ENCODE assay signal across 14 cellular contexts in genomic region chr2:44708646-44709000, GRCh38.
DNase-seq lines count a peak whose midpoint lies in the region; ATAC-seq, FAIRE-seq and TF ChIP-seq lines count a peak whose summit lies in the region.
"Had no signal": no experiment of that assay in that cellular context is flagged by ENCODE, and none has a peak within 500 bp of the region (broad histone marks: within the 10 kb centered on the region; RNA-seq: fewer than 3 reads in every experiment).

No MANE protein-coding gene starts in this region.

- no peak overlapping the region for H3K9ac ChIP-seq in keratinocyte (ENCODE audit: control insufficient read depth, extremely low read depth, insufficient read depth, low read length)

- ATAC-seq in activated CD8-positive, alpha-beta memory T cell treated with anti-CD3 and anti-CD28 coated beads, Interleukin-2, amount 10 ng/mL, durations not matched to agents 7 days and 5 days: no peak
- ATAC-seq: left lobe of liver, psoas muscle had no signal

- H3K4me3 Mint-ChIP-seq in CD14-positive monocyte: peak overlapping the region; percentile 39 to 83
- no peak overlapping the region for H3K4me3 Mint-ChIP-seq in CD4-positive, alpha-beta memory T cell
- H3K4me3 Mint-ChIP-seq in activated CD8-positive, alpha-beta memory T cell treated with anti-CD3 and anti-CD28 coated beads, Interleukin-2, amount 10 ng/mL, durations not matched to agents 7 days and 5 days: no peak overlapping the region
- H3K4me3 Mint-ChIP-seq: T-helper 2 cell treated with Interferon-gamma antibody and Interleukin-4, amounts not matched to agents 5 μg/mL and 100 μg/mL, for 36 hours had no signal

- H3K27ac ChIP-seq in RWPE1: no peak overlapping the region
- no peak overlapping the region for H3K27ac ChIP-seq in keratinocyte (ENCODE audit: control insufficient read depth, insufficient read depth, low read length)
- H3K27ac ChIP-seq in CD4-positive, alpha-beta memory T cell (ENCODE audit: low read depth, low read length): no peak overlapping the region
- H3K27ac ChIP-seq: psoas muscle had no signal

- H3K79me2 ChIP-seq in keratinocyte (ENCODE audit: control insufficient read depth, insufficient read depth, low read length): no peaks in the 10 kb centered on the region

- H3K27me3 ChIP-seq in keratinocyte (ENCODE audit: control insufficient read depth, extremely low read depth, insufficient read depth, low read length): no peaks in the 10 kb centered on the region
- H3K27me3 ChIP-seq in CD4-positive, alpha-beta memory T cell (ENCODE audit: insufficient read depth, low read length): no peaks in the 10 kb centered on the region

- peaks cover 0 to under 1% (median 0%) of the 10 kb centered on the region in 3 donors for H3K27me3 Mint-ChIP-seq in CD14-positive monocyte (ENCODE audit: low read depth in 3 of 3)
- no peaks in the 10 kb centered on the region for H3K27me3 Mint-ChIP-seq in CD4-positive, alpha-beta memory T cell
- H3K27me3 Mint-ChIP-seq in activated CD8-positive, alpha-beta memory T cell treated with anti-CD3 and anti-CD28 coated beads, Interleukin-2, amount 10 ng/mL, durations not matched to agents 7 days and 5 days: no peaks in the 10 kb centered on the region

- TF ChIP-seq CTCF in CD14-positive monocyte (IDR thresholded peaks at IDR 0.05): no peak
- no peak for TF ChIP-seq CTCF in RWPE1 (conservative IDR thresholded peaks at IDR 0.05; ENCODE audit: low read depth)
- TF ChIP-seq CTCF in keratinocyte (optimal IDR thresholded peaks at IDR 0.05 in 1 of 3, IDR thresholded peaks at IDR 0.05 in 1 of 3, conservative IDR thresholded peaks at IDR 0.05 in 1 of 3; ENCODE audit: extremely low read depth in 1 of 3, insufficient read depth in 2 of 3, low read length in 3 of 3): no peak

- no peaks in the 10 kb centered on the region for H3K36me3 ChIP-seq in keratinocyte (ENCODE audit: control insufficient read depth in 2 of 2, extremely low read depth in 1 of 2, insufficient read depth in 2 of 2, low read length in 2 of 2)
- no peaks in the 10 kb centered on the region for H3K36me3 ChIP-seq in CD4-positive, alpha-beta memory T cell (ENCODE audit: insufficient read depth, low read length)

- H3K4me2 ChIP-seq in keratinocyte (ENCODE audit: control insufficient read depth, extremely low read depth, insufficient read depth, low read depth, low read length): peak overlapping the region; percentile 3

- no peak overlapping the region for H3K4me3 ChIP-seq in keratinocyte (ENCODE audit: control insufficient read depth in 2 of 3, extremely low read depth in 1 of 3, insufficient read depth in 2 of 3, low read depth in 1 of 3, low read length in 3 of 3)
- H3K4me3 ChIP-seq in CD4-positive, alpha-beta memory T cell (ENCODE audit: low read length in 2 of 2): no peak overlapping the region
- H3K4me3 ChIP-seq: psoas muscle had no signal

- dilution Hi-C loops in keratinocyte (cut with MboI; ENCODE audit: extremely low pct_ligation_motif_present, low sequenced_read_pairs): no loop called here

- H3K4me1 Mint-ChIP-seq in CD14-positive monocyte: peaks cover 22% of the 10 kb centered on the region
- peaks cover 3 to 8% (median 5%) of the 10 kb centered on the region in 4 donors for H3K4me1 Mint-ChIP-seq in CD4-positive, alpha-beta memory T cell
- H3K4me1 Mint-ChIP-seq in activated CD8-positive, alpha-beta memory T cell treated with anti-CD3 and anti-CD28 coated beads, Interleukin-2, amount 10 ng/mL, durations not matched to agents 7 days and 5 days: peaks cover 4% of the 10 kb centered on the region

- no peak overlapping the region for H2AFZ ChIP-seq in keratinocyte (ENCODE audit: control insufficient read depth, low read length)

- CTCF ChIA-PET in RWPE1 (lab: Yijun Ruan, JAX): interaction anchor here (0.6 to 0.8 kb wide), 3 partner anchors 14 to 831 kb away, joined by 4 to 7 read pairs (median 4); no protein-coding TSS in a partner anchor
- CTCF ChIA-PET in CD4-positive, alpha-beta memory T cell (lab: Charles Lee; ENCODE audit: partially characterized antibody): interaction anchor here (1.0 kb wide), 1 partner anchor 9 kb away, joined by 3 read pairs; no protein-coding TSS in a partner anchor
- CTCF ChIA-PET in activated CD8-positive, alpha-beta memory T cell treated with anti-CD3 and anti-CD28 coated beads, Interleukin-2, amount 10 ng/mL, durations not matched to agents 7 days and 5 days (lab: Charles Lee): interaction anchor here (0.7 to 1.6 kb wide), 2 partner anchors 96 to 229 kb away, joined by 3 to 4 read pairs; no protein-coding TSS in a partner anchor

- POLR2A ChIA-PET in RWPE1 (lab: Yijun Ruan, JAX; ENCODE audit: low non-redundant PET): no interaction called here
- POLR2A ChIA-PET in CD4-positive, alpha-beta memory T cell (lab: Charles Lee; ENCODE audit: partially characterized antibody): no interaction called here

- H3K9me3 ChIP-seq in keratinocyte (ENCODE audit: control insufficient read depth, low read depth, low read length): no peaks in the 10 kb centered on the region
- H3K9me3 ChIP-seq in CD4-positive, alpha-beta memory T cell (ENCODE audit: control insufficient read depth in 1 of 2, low read length in 2 of 2): no peaks in the 10 kb centered on the region
- H3K9me3 ChIP-seq: psoas muscle had no signal

- H3K9me1 ChIP-seq in keratinocyte (ENCODE audit: control insufficient read depth, extremely low read depth, insufficient read depth, low read length): no peaks in the 10 kb centered on the region

- peak overlapping the region in 5 of 7 donors; percentile 6 to 70 (median 68) for H3K27ac Mint-ChIP-seq in CD14-positive monocyte
- peak overlapping the region in 2 of 7 donors; percentile 18 to 44 for H3K27ac Mint-ChIP-seq in CD4-positive, alpha-beta memory T cell
- no peak overlapping the region for H3K27ac Mint-ChIP-seq in activated CD8-positive, alpha-beta memory T cell treated with anti-CD3 and anti-CD28 coated beads, Interleukin-2, amount 10 ng/mL, durations not matched to agents 7 days and 5 days
- H3K27ac Mint-ChIP-seq: T-helper 2 cell treated with Interferon-gamma antibody and Interleukin-4, amounts not matched to agents 5 μg/mL and 100 μg/mL, for 36 hours had no signal

- no peak for DNase-seq in CD14-positive monocyte (ENCODE audit: low spot score)
- DNase-seq in HPDE6-E6E7 (ENCODE audit: extremely low spot score): peak; percentile 15
- DNase-seq in RWPE1 (ENCODE audit: low spot score): peak; percentile 27
- no peak for DNase-seq in keratinocyte (ENCODE audit: low read depth, low spot score)
- DNase-seq in CD4-positive, alpha-beta memory T cell: no peak
- DNase-seq in GM19238 (ENCODE audit: insufficient read length, low spot score): no peak
- DNase-seq in activated CD8-positive, alpha-beta memory T cell treated with anti-CD3 and anti-CD28 coated beads, Interleukin-2, amount 10 ng/mL, durations not matched to agents 7 days and 5 days: no peak
- DNase-seq in putamen (ENCODE audit: low spot score): no peak
- DNase-seq: activated CD4-positive, alpha-beta T cell treated with anti-CD3 and anti-CD28 coated beads for 48 hours; activated naive CD4-positive, alpha-beta T cell treated with anti-CD3 and anti-CD28 coated beads, Interleukin-2, amount 50 U/mL, for 16 hours; effector CD4-positive, alpha-beta T cell; psoas muscle had no signal

- peaks cover 0 to 7% of the 10 kb centered on the region in 2 donors for H3K36me3 Mint-ChIP-seq in CD14-positive monocyte
- H3K36me3 Mint-ChIP-seq in CD4-positive, alpha-beta memory T cell: peaks cover 3 to 19% of the 10 kb centered on the region in 2 donors
- H3K36me3 Mint-ChIP-seq in activated CD8-positive, alpha-beta memory T cell treated with anti-CD3 and anti-CD28 coated beads, Interleukin-2, amount 10 ng/mL, durations not matched to agents 7 days and 5 days: no peaks in the 10 kb centered on the region

- FAIRE-seq in keratinocyte (lab: Jason Lieb, UNC): no peak

- peaks cover 8% of the 10 kb centered on the region for H3K4me1 ChIP-seq in keratinocyte (ENCODE audit: control insufficient read depth, extremely low read depth, insufficient read depth, low read length)
- no peaks in the 10 kb centered on the region for H3K4me1 ChIP-seq in CD4-positive, alpha-beta memory T cell (ENCODE audit: insufficient read depth, low read length)
- H3K4me1 ChIP-seq: psoas muscle had no signal

- intact Hi-C loops in CD14-positive monocyte (cut with micrococcal nuclease): no loop called here
- intact Hi-C loops in CD4-positive, alpha-beta memory T cell (cut with micrococcal nuclease): no loop called here

- H4K20me1 ChIP-seq in keratinocyte (ENCODE audit: control insufficient read depth, extremely low read depth, insufficient read depth, low read length): no peaks in the 10 kb centered on the region

- peaks cover 0 to 4% (median 0%) of the 10 kb centered on the region in 7 donors for H3K9me3 Mint-ChIP-seq in CD14-positive monocyte
- H3K9me3 Mint-ChIP-seq in CD4-positive, alpha-beta memory T cell: no peaks in the 10 kb centered on the region
- H3K9me3 Mint-ChIP-seq in activated CD8-positive, alpha-beta memory T cell treated with anti-CD3 and anti-CD28 coated beads, Interleukin-2, amount 10 ng/mL, durations not matched to agents 7 days and 5 days (ENCODE audit: low read depth): no peaks in the 10 kb centered on the region
- H3K9me3 Mint-ChIP-seq: T-helper 2 cell treated with Interferon-gamma antibody and Interleukin-4, amounts not matched to agents 5 μg/mL and 100 μg/mL, for 36 hours had no signal

Comparison
In these comparisons a context has a peak if more than half of its experiments do, and no peak if none do; other contexts are left out.
1. DNase-seq: peak in HPDE6-E6E7 (single experiment) and RWPE1 (single experiment); none in CD14-positive monocyte (single experiment), keratinocyte (single experiment), CD4-positive, alpha-beta memory T cell (0 of 5), GM19238 (single experiment), activated CD8-positive, alpha-beta memory T cell treated with anti-CD3 and anti-CD28 coated beads, Interleukin-2, amount 10 ng/mL, durations not matched to agents 7 days and 5 days (single experiment) and putamen (single experiment).
2. H3K4me3 Mint-ChIP-seq: peak in CD14-positive monocyte (2 of 2); none in CD4-positive, alpha-beta memory T cell (0 of 8) and activated CD8-positive, alpha-beta memory T cell treated with anti-CD3 and anti-CD28 coated beads, Interleukin-2, amount 10 ng/mL, durations not matched to agents 7 days and 5 days (single experiment).